ENCODE assay signal across 27 cellular contexts in genomic region chr7:103593691-103594090, GRCh38.
DNase-seq lines count a peak whose midpoint lies in the region; ATAC-seq and TF ChIP-seq lines count a peak whose summit lies in the region.
"Had no signal": no experiment of that assay in that cellular context is flagged by ENCODE, and none has a peak within 500 bp of the region (broad histone marks: within the 10 kb centered on the region; RNA-seq: fewer than 3 reads in every experiment).

No MANE protein-coding gene starts in this region.

- peak overlapping the region; percentile 31 for H3K4me2 ChIP-seq in osteoblast (ENCODE audit: insufficient read depth, low read length)

- no peak for ATAC-seq in Right ventricle myocardium inferior
- ATAC-seq: activated CD8-positive, alpha-beta memory T cell treated with anti-CD3 and anti-CD28 coated beads, Interleukin-2, amount 10 ng/mL, durations not matched to agents 7 days and 5 days; activated naive CD8-positive, alpha-beta T cell treated with anti-CD3 and anti-CD28 coated beads, Interleukin-2, amount 50 U/mL, for 24 hours had no signal

- DNase-seq in AG09319 (ENCODE audit: extremely low read depth, low read depth) (peak; percentile 30), LHCN-M2 (ENCODE audit: low read depth) (peak; percentile 37), dermis blood vessel endothelial cell (peak; percentile 24), osteoblast (ENCODE audit: insufficient read length, low spot score, missing footprints) (no peak), DMS53 treated with DMSO at 0.1 percent for 48 hours (lab: John Stamatoyannopoulos, UW; ENCODE audit: unreplicated experiment) (no peak), Right ventricle myocardium inferior (ENCODE audit: missing footprints) (no peak), H7 (no peak), GM19240 (ENCODE audit: insufficient read length, low spot score) (no peak)
- DNase-seq: ACHN; activated CD4-positive, CD25-positive, alpha-beta regulatory T cell; activated CD8-positive, alpha-beta memory T cell treated with anti-CD3 and anti-CD28 coated beads, Interleukin-2, amount 10 ng/mL, durations not matched to agents 7 days and 5 days; activated naive CD8-positive, alpha-beta T cell treated with anti-CD3 and anti-CD28 coated beads, Interleukin-2, amount 50 U/mL, for 24 hours; activated T-cell treated with anti-CD3 and anti-CD28 coated beads, Interleukin-2, amount 50 U/mL, for 48 hours; C1 segment of cervical spinal cord; DMS79 treated with DMSO at 0.1 percent for 48 hours; H9; left ventricle myocardium inferior; naive B cell; NCI-H1105 treated with DMSO at 0.1 percent for 48 hours; NCI-H2029; NCI-H526 treated with DMSO at 0.1 percent for 48 hours; SJCRH30; small intestine; stimulated activated CD8-positive, alpha-beta memory T cell treated with anti-CD3 and anti-CD28 coated beads, Interleukin-4, amount 100 ng/mL, for 48 hours; stomach had no signal

- H3K4me3 ChIP-seq in osteoblast (ENCODE audit: insufficient read depth, low read length) (no peak overlapping the region), H7 (ENCODE audit: insufficient read depth, low read depth, low read length) (no peak overlapping the region)
- H3K4me3 ChIP-seq: left ventricle myocardium inferior, MG63, SJCRH30, stomach, tibial nerve had no signal

- H3K27ac ChIP-seq in osteoblast (ENCODE audit: low read depth, low read length), result no peak overlapping the region
- H3K27ac ChIP-seq: left ventricle myocardium inferior, SJCRH30, stomach, tibial nerve had no signal

- no peak for TF ChIP-seq CTCF in AG09319 (IDR thresholded peaks at IDR 0.05; ENCODE audit: low read depth, low read length)
- TF ChIP-seq CTCF in osteoblast (IDR thresholded peaks at IDR 0.05; ENCODE audit: extremely low read depth, low read depth, low read length), result no peak

- no peaks in the 10 kb centered on the region for H3K79me2 ChIP-seq in osteoblast (ENCODE audit: insufficient read depth, low read length)

- H4K20me1 ChIP-seq in osteoblast (ENCODE audit: insufficient read depth, low read length), result no peaks in the 10 kb centered on the region

- no peak overlapping the region for H2AFZ ChIP-seq in osteoblast (ENCODE audit: low read length)

- no peaks in the 10 kb centered on the region for H3K27me3 ChIP-seq in osteoblast (ENCODE audit: insufficient read depth, low read length)
- H3K27me3 ChIP-seq in H7 (ENCODE audit: control insufficient read depth, insufficient read depth, low read length), result no peaks in the 10 kb centered on the region
- H3K27me3 ChIP-seq: MG63, SJCRH30, stomach, tibial nerve had no signal

- intact Hi-C loops in Right ventricle myocardium inferior (cut with DNase I), result no loop called here

- H3K4me1 ChIP-seq in osteoblast (ENCODE audit: insufficient read depth, low read length), result peaks cover 7% of the 10 kb centered on the region
- H3K4me1 ChIP-seq: left ventricle myocardium inferior, SJCRH30, stomach had no signal

- H3K9me3 ChIP-seq in osteoblast (ENCODE audit: low read depth, low read length), result no peaks in the 10 kb centered on the region
- H3K9me3 ChIP-seq: left ventricle myocardium inferior, MG63, SJCRH30, stomach, tibial nerve had no signal

- H3K36me3 ChIP-seq in osteoblast (ENCODE audit: insufficient read depth, low read length) (no peaks in the 10 kb centered on the region), H7 (replicated peaks; ENCODE audit: control insufficient read depth, insufficient read depth, low read length) (no peaks in the 10 kb centered on the region)
- H3K36me3 ChIP-seq: left ventricle myocardium inferior, MG63, stomach had no signal

Comparison
In these comparisons a context has a peak if more than half of its experiments do, and no peak if none do; other contexts are left out.
1. DNase-seq: peak in AG09319 (single experiment), LHCN-M2 (single experiment) and dermis blood vessel endothelial cell (single experiment); none in osteoblast (single experiment), DMS53 treated with DMSO at 0.1 percent for 48 hours (single experiment), Right ventricle myocardium inferior (single experiment), H7 (single experiment) and GM19240 (single experiment).